In the genomic region with DNA sequence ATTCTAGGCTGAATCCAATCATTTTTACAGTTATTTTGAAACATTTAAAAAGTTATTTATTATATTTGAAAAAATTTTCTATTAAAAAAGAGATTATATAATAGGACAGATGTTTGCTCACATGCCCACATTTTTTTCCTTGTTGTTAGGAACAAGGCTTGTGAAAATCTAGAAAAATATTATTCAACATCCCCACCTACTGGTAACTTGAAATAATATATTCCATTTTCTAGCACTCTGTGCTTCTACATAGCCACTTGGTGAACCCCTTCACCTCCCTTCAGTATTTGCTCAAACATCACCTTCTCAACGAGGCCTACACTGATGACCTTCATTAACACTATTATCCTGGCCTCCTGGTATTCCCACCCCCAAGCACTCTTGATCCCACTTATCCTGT, we compare ENCODE assay signal across 8 cellular contexts.
A peak's percentile ranks its signal among the peaks of the same experiment; 100 is the strongest.
DNase-seq lines count a peak whose midpoint lies in the region; ATAC-seq lines count a peak whose summit lies in the region.

No MANE protein-coding gene starts in this region.

- DNase-seq in NCI-H2227 (lab: John Stamatoyannopoulos, UW; ENCODE audit: unreplicated experiment) (peak; percentile 1), NCI-H2227 treated with DMSO at 0.1 percent for 48 hours (lab: John Stamatoyannopoulos, UW) (no peak), Kasumi-1 (lab: John Stamatoyannopoulos, UW) (peak; percentile 66 to 89), SW480 (ENCODE audit: low spot score) (peak; percentile 39), inferior parietal cortex (ENCODE audit: extremely low spot score) (peak; percentile 38), islet precursor cell (no peak)
- DNase-seq in stimulated activated naive CD8-positive, alpha-beta T cell treated with anti-CD3 and anti-CD28 coated beads, Interleukin-15, amount 100 ng/mL, for 72 hours, result no peak

- no peak overlapping the region for H3K4me3 Mint-ChIP-seq in stimulated activated naive CD8-positive, alpha-beta T cell treated with anti-CD3 and anti-CD28 coated beads, Interleukin-15, amount 100 ng/mL, for 72 hours

- no peaks in the 10 kb centered on the region for H3K27me3 Mint-ChIP-seq in stimulated activated naive CD8-positive, alpha-beta T cell treated with anti-CD3 and anti-CD28 coated beads, Interleukin-15, amount 100 ng/mL, for 72 hours

- H3K4me1 Mint-ChIP-seq in stimulated activated naive CD8-positive, alpha-beta T cell treated with anti-CD3 and anti-CD28 coated beads, Interleukin-15, amount 100 ng/mL, for 72 hours, result no peaks in the 10 kb centered on the region

- no peak overlapping the region for H3K27ac Mint-ChIP-seq in stimulated activated naive CD8-positive, alpha-beta T cell treated with anti-CD3 and anti-CD28 coated beads, Interleukin-15, amount 100 ng/mL, for 72 hours

- peaks cover 0 to 7% of the 10 kb centered on the region in 2 donors for H3K9me3 Mint-ChIP-seq in stimulated activated naive CD8-positive, alpha-beta T cell treated with anti-CD3 and anti-CD28 coated beads, Interleukin-15, amount 100 ng/mL, for 72 hours

- no peak for ATAC-seq in GM21360 (IDR thresholded peaks at IDR 0.05; ENCODE audit: unreplicated experiment)
- no peak for ATAC-seq in stimulated activated naive CD8-positive, alpha-beta T cell treated with anti-CD3 and anti-CD28 coated beads, Interleukin-15, amount 100 ng/mL, for 72 hours

Comparison
In these comparisons a context has a peak if more than half of its experiments do, and no peak if none do; other contexts are left out.
1. DNase-seq: peak in NCI-H2227 (single experiment), Kasumi-1 (2 of 2), SW480 (single experiment) and inferior parietal cortex (single experiment); none in NCI-H2227 treated with DMSO at 0.1 percent for 48 hours (single experiment), islet precursor cell (single experiment) and stimulated activated naive CD8-positive, alpha-beta T cell treated with anti-CD3 and anti-CD28 coated beads, Interleukin-15, amount 100 ng/mL, for 72 hours (0 of 2).